Comparison of ENCODE assay signal across 22 cellular contexts in genomic region chr14:22607291-22607690, GRCh38. TPM values are rescaled to one million over a fixed set of nuclear protein-coding genes. Genes with fewer than 3 reads are reported as not detected.
"Had no signal": no experiment of that assay in that cellular context is flagged by ENCODE, and none has a peak within 500 bp of the region (broad histone marks: within the 10 kb centered on the region; RNA-seq: fewer than 3 reads in every experiment).

No MANE protein-coding gene starts in this region.

- ATAC-seq: activated CD8-positive, alpha-beta T cell treated with anti-CD3 and anti-CD28 coated beads for 36 hours; activated naive CD4-positive, alpha-beta T cell treated with anti-CD3 and anti-CD28 coated beads, Interleukin-2, amount 50 U/mL, for 72 hours; activated T-cell treated with anti-CD3 and anti-CD28 coated beads, Interleukin-2, amount 50 U/mL, for 72 hours; heart right ventricle; left colon; naive thymus-derived CD8-positive, alpha-beta T cell had no signal

- DNase-seq: activated CD4-positive, alpha-beta T cell treated with anti-CD3 and anti-CD28 coated beads for 4 hours; activated CD8-positive, alpha-beta T cell treated with anti-CD3 and anti-CD28 coated beads for 36 hours; activated gamma-delta T cell; activated T-cell treated with anti-CD3 and anti-CD28 coated beads, Interleukin-2, amount 50 U/mL, for 72 hours; central memory CD4-positive, alpha-beta T cell; cortex of kidney; effector memory CD4-positive, alpha-beta T cell; foreskin melanocyte; heart right ventricle; left colon; naive thymus-derived CD8-positive, alpha-beta T cell; retina; stimulated activated CD4-positive, alpha-beta T cell treated with anti-CD3 and anti-CD28 coated beads, Interleukin-4, amount 100 ng/mL, for 4 hours; stimulated activated CD8-positive, alpha-beta memory T cell treated with anti-CD3 and anti-CD28 coated beads, Interleukin-4, amount 100 ng/mL, for 48 hours; stimulated activated naive CD4-positive, alpha-beta T cell treated with Interleukin-2 at 50 U/mL for 16 hours; substantia nigra; uterus had no signal

- H3K4me3 ChIP-seq: heart right ventricle, lung, smooth muscle cell, tibial nerve, uterus had no signal

RNA-seq across cellular contexts. Expression of gene OR6J1, which starts 36.9 kb away (rescaled TPM):
- total RNA-seq: activated CD8-positive, alpha-beta T cell treated with anti-CD3 and anti-CD28 coated beads for 36 hours; activated naive CD4-positive, alpha-beta T cell treated with anti-CD3 and anti-CD28 coated beads, Interleukin-2, amount 50 U/mL, for 72 hours; activated T-cell treated with anti-CD3 and anti-CD28 coated beads, Interleukin-2, amount 50 U/mL, for 72 hours; fibroblast of lung; heart right ventricle; left colon; naive thymus-derived CD8-positive, alpha-beta T cell; smooth muscle cell; tibial nerve had no signal
- polyA plus RNA-seq: fibroblast of lung; heart right ventricle; lung; naive thymus-derived CD8-positive, alpha-beta T cell; smooth muscle cell had no signal
